In genomic region chr3:194307849-194308248, GRCh38 we compare ENCODE assay signal across 1 cellular context.
TF ChIP-seq lines count a peak whose summit lies in the region.

No MANE protein-coding gene starts in this region.

TF ChIP-seq in H1, 55 proteins besides CTCF, POLR2A, EP300 and RAD21:
- TF ChIP-seq TAF7 (optimal IDR thresholded peaks at IDR 0.05; ENCODE audit: borderline replicate concordance, low read depth, low read length) (no peak), SUZ12 (IDR thresholded peaks at IDR 0.05; ENCODE audit: low read length) (no peak), NRF1 (IDR thresholded peaks at IDR 0.05; ENCODE audit: low read depth, low read length) (no peak), POLR2AphosphoS5 (IDR thresholded peaks at IDR 0.05; ENCODE audit: low read depth, low read length) (no peak), BRCA1 (IDR thresholded peaks at IDR 0.05; ENCODE audit: low read depth, low read length) (no peak), CBX8 (IDR thresholded peaks at IDR 0.05; ENCODE audit: borderline replicate concordance, low read depth, low read length) (no peak), POU5F1 (IDR thresholded peaks at IDR 0.05; ENCODE audit: low read depth, low read length) (no peak), NANOG (IDR thresholded peaks at IDR 0.05; ENCODE audit: insufficient read depth, low read depth, low read length, poor library complexity, severe bottlenecking) (no peak)
